Comparison of ENCODE assay signal across 20 cellular contexts in genomic region chr2:76019130-76019529, GRCh38.
"Had no signal": no experiment of that assay in that cellular context is flagged by ENCODE, and none has a peak within 500 bp of the region (broad histone marks: within the 10 kb centered on the region; RNA-seq: fewer than 3 reads in every experiment).

No MANE protein-coding gene starts in this region.

- H3K4me1 Mint-ChIP-seq: activated CD4-positive, alpha-beta memory T cell treated with anti-CD3 and anti-CD28 coated beads, Interleukin-2, amount 10 ng/mL, durations not matched to agents 7 days and 5 days; activated CD4-positive, alpha-beta T cell treated with anti-CD3 and anti-CD28 coated beads, Interleukin-2, amount 10 ng/mL, durations not matched to agents 24 days and 14 days; activated naive CD4-positive, alpha-beta T cell treated with anti-CD3 and anti-CD28 coated beads, Interleukin-2, amount 10 ng/mL, durations not matched to agents 7 days and 5 days; naive thymus-derived CD4-positive, alpha-beta T cell had no signal

- H3K27me3 Mint-ChIP-seq: activated CD4-positive, alpha-beta memory T cell treated with anti-CD3 and anti-CD28 coated beads, Interleukin-2, amount 10 ng/mL, durations not matched to agents 7 days and 5 days; activated CD4-positive, alpha-beta T cell treated with anti-CD3 and anti-CD28 coated beads, Interleukin-2, amount 10 ng/mL, durations not matched to agents 24 days and 14 days; activated naive CD4-positive, alpha-beta T cell treated with anti-CD3 and anti-CD28 coated beads, Interleukin-2, amount 10 ng/mL, durations not matched to agents 7 days and 5 days; naive thymus-derived CD4-positive, alpha-beta T cell had no signal

- H3K9me3 Mint-ChIP-seq: activated CD4-positive, alpha-beta T cell treated with anti-CD3 and anti-CD28 coated beads, Interleukin-2, amount 10 ng/mL, durations not matched to agents 24 days and 14 days had no signal

- H3K36me3 Mint-ChIP-seq: activated naive CD4-positive, alpha-beta T cell treated with anti-CD3 and anti-CD28 coated beads, Interleukin-2, amount 10 ng/mL, durations not matched to agents 7 days and 5 days; naive thymus-derived CD4-positive, alpha-beta T cell; neural progenitor cell had no signal

- DNase-seq: activated CD4-positive, alpha-beta memory T cell treated with anti-CD3 and anti-CD28 coated beads, Interleukin-2, amount 10 ng/mL, durations not matched to agents 7 days and 5 days; activated CD4-positive, alpha-beta T cell treated with anti-CD3 and anti-CD28 coated beads, Interleukin-2, amount 10 ng/mL, durations not matched to agents 24 days and 14 days; activated effector memory CD4-positive, alpha-beta T cell treated with anti-CD3 and anti-CD28 coated beads, Interleukin-2, amount 50 U/mL, for 16 hours; activated naive CD4-positive, alpha-beta T cell treated with anti-CD3 and anti-CD28 coated beads, Interleukin-2, amount 10 ng/mL, durations not matched to agents 7 days and 5 days; activated T-cell treated with anti-CD3 and anti-CD28 coated beads, Interleukin-2, amount 50 U/mL, for 72 hours; amygdala; cortex of kidney; endodermal cell; kidney; left lung; naive thymus-derived CD4-positive, alpha-beta T cell; posterior cingulate gyrus; spleen; stimulated activated CD4-positive, alpha-beta T cell treated with anti-CD3 and anti-CD28 coated beads, Interleukin-4, amount 100 ng/mL, for 1 hour; stimulated activated naive CD4-positive, alpha-beta T cell; testis; uterus had no signal

- H3K27ac Mint-ChIP-seq: activated CD4-positive, alpha-beta memory T cell treated with anti-CD3 and anti-CD28 coated beads, Interleukin-2, amount 10 ng/mL, durations not matched to agents 7 days and 5 days; activated CD4-positive, alpha-beta T cell treated with anti-CD3 and anti-CD28 coated beads, Interleukin-2, amount 10 ng/mL, durations not matched to agents 24 days and 14 days; activated naive CD4-positive, alpha-beta T cell treated with anti-CD3 and anti-CD28 coated beads, Interleukin-2, amount 10 ng/mL, durations not matched to agents 7 days and 5 days; activated T-cell treated with anti-CD3 and anti-CD28 coated beads, Interleukin-2, amount 50 U/mL, for 72 hours; endodermal cell; naive thymus-derived CD4-positive, alpha-beta T cell; neural progenitor cell had no signal

- ATAC-seq: activated CD4-positive, CD25-positive, alpha-beta regulatory T cell treated with anti-CD3 and anti-CD28 coated beads, Interleukin-2, amount 50 U/mL, for 24 hours; activated T-cell treated with anti-CD3 and anti-CD28 coated beads, Interleukin-2, amount 50 U/mL, for 72 hours; left lung; naive thymus-derived CD4-positive, alpha-beta T cell; sciatic nerve had no signal

- H3K4me3 Mint-ChIP-seq: activated CD4-positive, alpha-beta memory T cell treated with anti-CD3 and anti-CD28 coated beads, Interleukin-2, amount 10 ng/mL, durations not matched to agents 7 days and 5 days; activated CD4-positive, alpha-beta T cell treated with anti-CD3 and anti-CD28 coated beads, Interleukin-2, amount 10 ng/mL, durations not matched to agents 24 days and 14 days; activated naive CD4-positive, alpha-beta T cell treated with anti-CD3 and anti-CD28 coated beads, Interleukin-2, amount 10 ng/mL, durations not matched to agents 7 days and 5 days; activated T-cell treated with anti-CD3 and anti-CD28 coated beads, Interleukin-2, amount 50 U/mL, for 72 hours; endodermal cell; naive thymus-derived CD4-positive, alpha-beta T cell; neural progenitor cell had no signal
